Comparison of ENCODE assay signal across 16 cellular contexts in the genomic region with DNA sequence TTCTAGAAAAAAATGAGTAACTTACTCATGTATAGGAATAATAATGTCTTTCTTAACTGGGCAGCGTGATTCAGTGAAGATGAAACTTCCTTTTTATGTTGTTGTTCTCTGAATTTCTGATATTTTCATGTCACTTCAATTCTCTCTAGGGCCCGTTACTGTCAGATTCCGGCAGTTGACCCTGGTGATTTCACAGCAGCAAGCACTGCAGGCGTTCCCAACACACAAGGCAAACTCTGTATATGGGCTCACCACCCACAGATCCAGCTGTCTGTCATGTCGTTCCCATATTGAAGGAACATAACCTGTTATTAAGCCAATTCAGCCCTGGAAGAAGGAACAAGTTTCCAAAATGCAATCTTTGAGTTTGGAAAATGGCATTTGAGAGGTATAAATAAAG.
DNase-seq lines count a peak whose midpoint lies in the region; ATAC-seq and TF ChIP-seq lines count a peak whose summit lies in the region.
"Had no signal": no experiment of that assay in that cellular context is flagged by ENCODE, and none has a peak within 500 bp of the region (broad histone marks: within the 10 kb centered on the region; RNA-seq: fewer than 3 reads in every experiment).

No MANE protein-coding gene starts in this region.

- no peak for ATAC-seq in HG03280 (IDR thresholded peaks at IDR 0.05; ENCODE audit: unreplicated experiment)
- ATAC-seq in HG03025 (IDR thresholded peaks at IDR 0.05; ENCODE audit: low FRiP score, unreplicated experiment): no peak
- ATAC-seq: CD8-positive, alpha-beta T cell; GM12878 had no signal

- H3K9ac ChIP-seq in SU-DHL-6 (ENCODE audit: low read length) (no peak overlapping the region), neural cell (ENCODE audit: low read length) (no peak overlapping the region)
- H3K9ac ChIP-seq: GM23248 had no signal

- no peaks in the 10 kb centered on the region for H3K27me3 ChIP-seq in SU-DHL-6 (ENCODE audit: low read length)
- H3K27me3 ChIP-seq in neural cell (ENCODE audit: insufficient read depth, low read depth, low read length): no peaks in the 10 kb centered on the region

- H3K4me2 ChIP-seq in SU-DHL-6 (ENCODE audit: low read depth, low read length, poor library complexity, severe bottlenecking) (no peak overlapping the region), neural cell (ENCODE audit: low read length) (no peak overlapping the region)

- TF ChIP-seq CTCF in SU-DHL-6 (IDR thresholded peaks at IDR 0.05; ENCODE audit: insufficient read depth, low read length, poor library complexity, severe bottlenecking) (no peak), neural cell (IDR thresholded peaks at IDR 0.05; ENCODE audit: poor library complexity, severe bottlenecking) (no peak)

- no peak overlapping the region for H3K27ac ChIP-seq in SU-DHL-6 (ENCODE audit: low read depth, low read length)
- H3K27ac ChIP-seq in neural cell (ENCODE audit: low read length): no peak overlapping the region
- H3K27ac ChIP-seq: GM23248 had no signal

- H3K9me3 ChIP-seq in SU-DHL-6 (ENCODE audit: insufficient read depth, low read length) (no peaks in the 10 kb centered on the region), neural cell (ENCODE audit: low read length) (no peaks in the 10 kb centered on the region)

- peak; percentile 75 for TF ChIP-seq EP300 in neural cell (conservative IDR thresholded peaks at IDR 0.05; ENCODE audit: poor library complexity, severe bottlenecking)

- no peak for TF ChIP-seq RAD21 in neural cell (conservative IDR thresholded peaks at IDR 0.05)

- H3K9me2 ChIP-seq in SU-DHL-6 (replicated peaks; ENCODE audit: insufficient read depth, low read length): no peaks in the 10 kb centered on the region
- no peaks in the 10 kb centered on the region for H3K9me2 ChIP-seq in neural cell (ENCODE audit: insufficient read depth, low read length)

- H3K4me3 ChIP-seq in SU-DHL-6 (ENCODE audit: insufficient read depth, low read length, poor library complexity, severe bottlenecking) (no peak overlapping the region), neural cell (ENCODE audit: low read length) (no peak overlapping the region)
- H3K4me3 ChIP-seq: GM12878, GM23248 had no signal

- no peaks in the 10 kb centered on the region for H3K79me2 ChIP-seq in SU-DHL-6 (ENCODE audit: insufficient read depth, low read length)
- no peaks in the 10 kb centered on the region for H3K79me2 ChIP-seq in neural cell (replicated peaks; ENCODE audit: insufficient read depth, low read length)

- H4K20me1 ChIP-seq in SU-DHL-6 (ENCODE audit: low read depth, low read length): no peaks in the 10 kb centered on the region
- no peaks in the 10 kb centered on the region for H4K20me1 ChIP-seq in neural cell (ENCODE audit: insufficient read depth)

- H3F3A ChIP-seq in SU-DHL-6 (ENCODE audit: insufficient read depth) (no peaks in the 10 kb centered on the region), neural cell (ENCODE audit: insufficient read depth, low read length, poor library complexity, severe bottlenecking) (no peaks in the 10 kb centered on the region)

- DNase-seq in NCI-H69 (lab: John Stamatoyannopoulos, UW) (peak; percentile 30), putamen (ENCODE audit: low spot score) (no peak)
- DNase-seq: C1 segment of cervical spinal cord; CD8-positive, alpha-beta T cell; DMS 273 treated with DMSO at 0.1 percent for 48 hours; DMS79; EL; GDM1; GM23248; H7; HCEC 1CT had no signal

- H2AFZ ChIP-seq in SU-DHL-6 (ENCODE audit: low read depth, low read length, severe bottlenecking) (peak overlapping the region; percentile 30), neural cell (ENCODE audit: low read depth, low read length) (no peak overlapping the region)
- H2AFZ ChIP-seq: GM23248 had no signal

- H3K36me3 ChIP-seq in SU-DHL-6 (ENCODE audit: low read length): no peaks in the 10 kb centered on the region
- no peaks in the 10 kb centered on the region for H3K36me3 ChIP-seq in neural cell (ENCODE audit: insufficient read depth, low read length)

TF ChIP-seq in neural cell, 6 proteins besides CTCF, POLR2A, EP300 and RAD21:
- TF ChIP-seq EZH2 (IDR thresholded peaks at IDR 0.05; ENCODE audit: borderline replicate concordance, insufficient read depth, low read length, poor library complexity, severe bottlenecking) (no peak), SMC3 (conservative IDR thresholded peaks at IDR 0.05; ENCODE audit: poor library complexity) (no peak), MXI1 (conservative IDR thresholded peaks at IDR 0.05; ENCODE audit: poor library complexity, severe bottlenecking) (no peak), POLR2AphosphoS5 (IDR thresholded peaks at IDR 0.05) (peak; percentile 69), TAF1 (IDR thresholded peaks at IDR 0.05; ENCODE audit: low read depth) (no peak)
- TF ChIP-seq, protein P1, sequence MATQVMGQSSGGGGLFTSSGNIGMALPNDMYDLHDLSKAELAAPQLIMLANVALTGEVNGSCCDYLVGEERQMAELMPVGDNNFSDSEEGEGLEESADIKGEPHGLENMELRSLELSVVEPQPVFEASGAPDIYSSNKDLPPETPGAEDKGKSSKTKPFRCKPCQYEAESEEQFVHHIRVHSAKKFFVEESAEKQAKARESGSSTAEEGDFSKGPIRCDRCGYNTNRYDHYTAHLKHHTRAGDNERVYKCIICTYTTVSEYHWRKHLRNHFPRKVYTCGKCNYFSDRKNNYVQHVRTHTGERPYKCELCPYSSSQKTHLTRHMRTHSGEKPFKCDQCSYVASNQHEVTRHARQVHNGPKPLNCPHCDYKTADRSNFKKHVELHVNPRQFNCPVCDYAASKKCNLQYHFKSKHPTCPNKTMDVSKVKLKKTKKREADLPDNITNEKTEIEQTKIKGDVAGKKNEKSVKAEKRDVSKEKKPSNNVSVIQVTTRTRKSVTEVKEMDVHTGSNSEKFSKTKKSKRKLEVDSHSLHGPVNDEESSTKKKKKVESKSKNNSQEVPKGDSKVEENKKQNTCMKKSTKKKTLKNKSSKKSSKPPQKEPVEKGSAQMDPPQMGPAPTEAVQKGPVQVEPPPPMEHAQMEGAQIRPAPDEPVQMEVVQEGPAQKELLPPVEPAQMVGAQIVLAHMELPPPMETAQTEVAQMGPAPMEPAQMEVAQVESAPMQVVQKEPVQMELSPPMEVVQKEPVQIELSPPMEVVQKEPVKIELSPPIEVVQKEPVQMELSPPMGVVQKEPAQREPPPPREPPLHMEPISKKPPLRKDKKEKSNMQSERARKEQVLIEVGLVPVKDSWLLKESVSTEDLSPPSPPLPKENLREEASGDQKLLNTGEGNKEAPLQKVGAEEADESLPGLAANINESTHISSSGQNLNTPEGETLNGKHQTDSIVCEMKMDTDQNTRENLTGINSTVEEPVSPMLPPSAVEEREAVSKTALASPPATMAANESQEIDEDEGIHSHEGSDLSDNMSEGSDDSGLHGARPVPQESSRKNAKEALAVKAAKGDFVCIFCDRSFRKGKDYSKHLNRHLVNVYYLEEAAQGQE (IDR thresholded peaks at IDR 0.05; ENCODE audit: borderline replicate concordance): no peak
